In the genomic region with DNA sequence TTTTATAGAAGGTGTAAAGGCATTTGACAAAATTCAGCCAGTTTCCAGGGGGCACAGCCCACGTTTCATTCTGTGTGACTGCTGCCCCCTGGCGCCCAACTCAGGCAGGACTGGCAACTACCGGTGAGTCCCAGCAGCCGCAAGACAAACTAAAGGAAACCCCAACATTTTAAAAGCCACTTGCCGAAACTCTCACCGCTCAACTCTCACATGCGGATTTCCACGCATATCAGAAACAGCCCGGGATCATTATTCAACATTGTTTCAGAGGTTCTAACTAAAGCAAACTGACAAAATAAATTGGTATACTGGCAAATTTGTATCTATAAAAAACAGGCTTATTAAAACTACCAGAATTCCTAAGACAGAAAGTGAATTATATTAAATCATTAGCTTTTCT, we compare ENCODE assay signal across 8 cellular contexts. TPM values are rescaled to one million over a fixed set of nuclear protein-coding genes. Genes with fewer than 3 reads are reported as not detected.
DNase-seq lines count a peak whose midpoint lies in the region; ATAC-seq and TF ChIP-seq lines count a peak whose summit lies in the region.

No MANE protein-coding gene starts in this region.

- TF ChIP-seq CTCF in GM12875 (IDR thresholded peaks at IDR 0.05; ENCODE audit: borderline replicate concordance, insufficient read depth, low read depth, low read length) (peak; percentile 80), chondrocyte (IDR thresholded peaks at IDR 0.05) (peak; percentile 98)

- peaks cover 2% of the 10 kb centered on the region for H3K27me3 Mint-ChIP-seq in chondrocyte (ENCODE audit: low read depth)

- no peak overlapping the region for H3K27ac Mint-ChIP-seq in chondrocyte (ENCODE audit: unreplicated experiment)

- DNase-seq in 8988T (peak; percentile 61), NCI-H226 (peak; percentile 2), chondrocyte (ENCODE audit: low spot score) (no peak), left kidney (ENCODE audit: low read depth, low spot score) (peak; percentile 87)
- DNase-seq in activated CD4-positive, alpha-beta T cell treated with anti-CD3 and anti-CD28 coated beads for 48 hours: peak; percentile 91
- peak; percentile 86 for DNase-seq in stimulated activated CD4-positive, alpha-beta T cell treated with anti-CD3 and anti-CD28 coated beads, Interleukin-4, amount 100 ng/mL, for 24 hours

- no peak overlapping the region for H3K4me3 Mint-ChIP-seq in chondrocyte (ENCODE audit: unreplicated experiment)

- H3K36me3 Mint-ChIP-seq in chondrocyte (ENCODE audit: low read depth): peaks cover 11% of the 10 kb centered on the region

- peaks cover 10% of the 10 kb centered on the region for H3K4me1 Mint-ChIP-seq in chondrocyte (ENCODE audit: low read depth)

- no peak overlapping the region for H3K4me3 ChIP-seq in GM12875 (ENCODE audit: low read depth, low read length)

- no peak for ATAC-seq in HG02678 (IDR thresholded peaks at IDR 0.05; ENCODE audit: unreplicated experiment)

- H3K9me3 Mint-ChIP-seq in chondrocyte (ENCODE audit: low read depth): peaks cover 7% of the 10 kb centered on the region

RNA-seq across cellular contexts. Expression of a gene that starts 48.2 kb away (rescaled TPM):
- total RNA-seq in chondrocyte: 29.3 to 31.6 TPM (median 29.6 TPM) in 3 replicates

RNA-seq across cellular contexts. Expression of a gene that starts 48.7 kb away (rescaled TPM):
- 74.7 to 81.4 TPM (median 76.8 TPM) in 3 replicates for total RNA-seq in chondrocyte
